In the genomic region with DNA sequence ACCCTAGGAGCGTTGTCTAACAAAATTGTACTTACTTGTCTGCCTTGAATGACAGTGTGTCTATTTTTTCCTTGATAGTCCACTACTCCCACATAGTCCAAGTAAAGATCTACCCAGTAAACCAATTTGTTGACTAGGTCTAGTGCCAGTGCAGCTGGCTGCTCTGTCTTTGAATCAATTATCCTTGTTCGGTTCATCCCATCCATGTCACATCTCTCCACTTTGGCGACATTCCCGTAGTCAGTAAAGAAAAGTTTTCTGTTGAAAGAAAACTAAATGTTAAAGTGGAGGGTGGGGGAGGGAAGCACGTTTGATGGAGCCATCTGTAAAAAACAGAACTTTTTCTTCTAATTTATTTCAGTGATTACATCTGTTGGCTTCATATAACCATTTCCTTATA, we compare ENCODE assay signal across 9 cellular contexts.
DNase-seq lines count a peak whose midpoint lies in the region; ATAC-seq lines count a peak whose summit lies in the region.
"Had no signal": no experiment of that assay in that cellular context is flagged by ENCODE, and none has a peak within 500 bp of the region (broad histone marks: within the 10 kb centered on the region; RNA-seq: fewer than 3 reads in every experiment).

No MANE protein-coding gene starts in this region.

- DNase-seq in G401 (ENCODE audit: low spot score) (peak; percentile 7), NCI-H82 (lab: John Stamatoyannopoulos, UW) (peak; percentile 74), midbrain (lab: John Stamatoyannopoulos, UW) (peak; percentile 33), NCI-H2029 (lab: John Stamatoyannopoulos, UW) (no peak)
- no peak for DNase-seq in activated naive CD4-positive, alpha-beta T cell (lab: John Stamatoyannopoulos, UW)
- DNase-seq: CD4-positive, alpha-beta T cell; DMS79 treated with DMSO at 0.1 percent for 48 hours had no signal

- ATAC-seq in HG03135 (IDR thresholded peaks at IDR 0.05; ENCODE audit: unreplicated experiment), result no peak
- ATAC-seq: GM12878 had no signal

- in situ Hi-C loops in G401 (cut with HindIII; ENCODE audit: low sequenced_read_pairs), result no loop called here

Comparison
In these comparisons a context has a peak if more than half of its experiments do, and no peak if none do; other contexts are left out.
1. DNase-seq: peak in G401 (single experiment), NCI-H82 (single experiment) and midbrain (single experiment); none in NCI-H2029 (single experiment) and activated naive CD4-positive, alpha-beta T cell (0 of 4).